ENCODE assay signal across 6 cellular contexts in the genomic region with DNA sequence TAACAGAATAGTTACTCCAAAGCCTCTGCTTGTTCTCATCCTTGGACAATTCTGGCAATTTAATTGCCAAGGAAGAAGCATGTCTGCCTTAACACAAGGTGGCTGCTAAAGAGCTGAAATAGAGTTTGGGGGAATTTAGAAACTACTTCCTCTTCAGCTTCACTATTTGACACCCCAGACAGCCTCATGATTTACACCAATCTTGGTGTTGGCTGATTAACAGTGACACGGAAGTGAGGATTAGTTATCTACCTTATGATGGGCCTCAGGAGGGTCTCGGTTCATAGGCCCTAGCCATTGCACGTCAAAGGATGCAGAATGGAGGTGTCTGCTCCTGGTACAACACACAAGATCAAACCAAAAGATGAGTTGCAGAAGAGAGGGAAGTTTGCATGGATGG.
"Had no signal": no experiment of that assay in that cellular context is flagged by ENCODE, and none has a peak within 500 bp of the region (broad histone marks: within the 10 kb centered on the region; RNA-seq: fewer than 3 reads in every experiment).

No MANE protein-coding gene starts in this region.

- H2AFZ ChIP-seq: GM23248 had no signal

- H3K27ac ChIP-seq: GM23248 had no signal

- H3K36me3 ChIP-seq: HAP-1 had no signal

- H3K4me3 ChIP-seq: GM23248, HAP-1 had no signal

- H3K9ac ChIP-seq: GM23248 had no signal

- DNase-seq: GM23248, GOT3, H7, HFFc6, KG1 had no signal

- H3K9me3 ChIP-seq: HAP-1 had no signal
